31 cellular contexts compared by ENCODE assay signal in genomic region chr9:127753148-127753547, GRCh38. TPM values are rescaled to one million over a fixed set of nuclear protein-coding genes. Genes with fewer than 3 reads are reported as not detected.
DNase-seq lines count a peak whose midpoint lies in the region; ATAC-seq, FAIRE-seq and TF ChIP-seq lines count a peak whose summit lies in the region.
"Had no signal": no experiment of that assay in that cellular context is flagged by ENCODE, and none has a peak within 500 bp of the region (broad histone marks: within the 10 kb centered on the region; RNA-seq: fewer than 3 reads in every experiment).

No MANE protein-coding gene starts in this region.

- POLR2A ChIA-PET in K562 (lab: Yijun Ruan, JAX) (interaction anchor here (0.5 to 1.6 kb wide), 2 partner anchors 8 to 1256 kb away, joined by 3 to 6 read pairs; no protein-coding TSS in a partner anchor), A673 (lab: Charles Lee; ENCODE audit: low non-redundant PET) (no interaction called here)

- no peak for DNase-seq in left ventricle myocardium inferior
- DNase-seq in heart right ventricle: no peak
- no peak for DNase-seq in K562 (ENCODE audit: extremely low read depth in 1 of 4, low spot score in 3 of 4)
- no peak for DNase-seq in memory B cell (ENCODE audit: low spot score in 2 of 2)
- DNase-seq in stimulated activated naive B cell treated with anti-CD40 and anti-IgM and Interleukin-4, amounts not matched to agents 10 μg/mL and 1 μg/mL and 100 μg/mL, for 72 hours: no peak
- DNase-seq in activated CD8-positive, alpha-beta memory T cell treated with anti-CD3 and anti-CD28 coated beads, Interleukin-2, amount 50 U/mL, for 4 hours: no peak
- DNase-seq in OCI-M1 (lab: John Stamatoyannopoulos, UW): no peak
- DNase-seq in A673 (ENCODE audit: low spot score): no peak
- DNase-seq: activated CD4-positive, alpha-beta T cell treated with anti-CD3 and anti-CD28 coated beads for 1 hour; activated gamma-delta T cell; activated T-cell treated with anti-CD3 and anti-CD28 coated beads for 4 hours; DND-41; esophagus squamous epithelium; foreskin keratinocyte; GF-D8; heart left ventricle; IMR-90; left cardiac atrium; mucosa of descending colon; NCI-H1436 treated with DMSO at 0.1 percent for 48 hours; NCI-H446; NCI-H774; SIG-M5; stimulated activated CD4-positive, alpha-beta T cell treated with anti-CD3 and anti-CD28 coated beads, Interleukin-12 subunit alpha, Interleukin-12 subunit beta, amount 100 ng/mL, for 4 hours; stimulated activated CD4-positive, alpha-beta T cell treated with anti-CD3 and anti-CD28 coated beads, Interleukin-2, amount 100 ng/mL, for 48 hours; transverse colon had no signal

- peak overlapping the region; percentile 59 for H3K4me3 ChIP-seq in left ventricle myocardium inferior
- H3K4me3 ChIP-seq in heart right ventricle: no peak overlapping the region
- no peak overlapping the region for H3K4me3 ChIP-seq in K562
- no peak overlapping the region for H3K4me3 ChIP-seq in A673 (ENCODE audit: low read depth, low read length, poor library complexity, severe bottlenecking)
- H3K4me3 ChIP-seq: esophagus squamous epithelium, mucosa of descending colon, transverse colon had no signal

- peaks cover 6% of the 10 kb centered on the region for H3K4me1 Mint-ChIP-seq in memory B cell
- H3K4me1 Mint-ChIP-seq in stimulated activated naive B cell treated with anti-CD40 and anti-IgM and Interleukin-4, amounts not matched to agents 10 μg/mL and 1 μg/mL and 100 μg/mL, for 72 hours: peaks cover 7 to 16% of the 10 kb centered on the region in 2 donors

- no peak overlapping the region for H3K4me3 Mint-ChIP-seq in memory B cell
- H3K4me3 Mint-ChIP-seq in stimulated activated naive B cell treated with anti-CD40 and anti-IgM and Interleukin-4, amounts not matched to agents 10 μg/mL and 1 μg/mL and 100 μg/mL, for 72 hours: no peak overlapping the region
- H3K4me3 Mint-ChIP-seq: dendritic cell treated with granulocyte-macrophage colony-stimulating factor and Interleukin-4, amounts not matched to agents 40 ng/mL and 50 ng/mL, for 4 days had no signal

- 72 to 82% methylated on average over 8 of the region's 8 CpGs for WGBS in heart right ventricle, 2 donors
- 8% methylated on average over 8 of the region's 8 CpGs for WGBS in K562 (ENCODE audit: insufficient coverage, low coverage, missing lambda C conversion rate)

- no peaks in the 10 kb centered on the region for H3K27me3 Mint-ChIP-seq in memory B cell
- H3K27me3 Mint-ChIP-seq in stimulated activated naive B cell treated with anti-CD40 and anti-IgM and Interleukin-4, amounts not matched to agents 10 μg/mL and 1 μg/mL and 100 μg/mL, for 72 hours: no peaks in the 10 kb centered on the region
- H3K27me3 Mint-ChIP-seq: dendritic cell treated with granulocyte-macrophage colony-stimulating factor and Interleukin-4, amounts not matched to agents 40 ng/mL and 50 ng/mL, for 4 days had no signal

- no peak overlapping the region for H2AFZ ChIP-seq in K562 (ENCODE audit: low read depth, low read length)

- H3K4me1 ChIP-seq in left ventricle myocardium inferior: peaks cover 73% of the 10 kb centered on the region
- H3K4me1 ChIP-seq in heart right ventricle: peaks cover 5 to 64% (median 17%) of the 10 kb centered on the region in 9 donors
- H3K4me1 ChIP-seq in K562 (replicated peaks in 1 of 2; ENCODE audit: control insufficient read depth in 2 of 2, insufficient read depth in 2 of 2, low read length in 2 of 2): peaks cover 0 to 22% of the 10 kb centered on the region in 2 experiments; a peak in 2 of 5 replicates
- H3K4me1 ChIP-seq in A673 (ENCODE audit: insufficient read depth, low read length, poor library complexity, severe bottlenecking): peaks cover 3% of the 10 kb centered on the region
- H3K4me1 ChIP-seq: foreskin keratinocyte had no signal

- in situ Hi-C loops in K562 (cut with MboI): loop anchor here (25.0 kb wide), 1 partner anchor 609 kb away; the partner anchor contains the start of gene URM1

- intact Hi-C loops in left ventricle myocardium inferior (cut with micrococcal nuclease) (no loop called here), heart right ventricle (cut with DNase I) (no loop called here), K562 (cut with micrococcal nuclease) (no loop called here), A673 (cut with micrococcal nuclease; ENCODE audit: unreplicated experiment) (no loop called here)

- no peak for TF ChIP-seq EP300 in K562 (IDR thresholded peaks at IDR 0.05; ENCODE audit: low read length)

- no peak for TF ChIP-seq RAD21 in K562 (CRISPR knock-in tag; conservative IDR thresholded peaks at IDR 0.05 in 1 of 2, IDR thresholded peaks at IDR 0.05 in 1 of 2)

- no peak overlapping the region for H3K9ac ChIP-seq in K562 (ENCODE audit: insufficient read depth in 1 of 2, low read depth in 2 of 2, low read length in 2 of 2)

- CTCF ChIA-PET in K562 (lab: Yijun Ruan, JAX; ENCODE audit: low intra/inter-chr PET ratio): no interaction called here
- CTCF ChIA-PET in A673 (lab: Charles Lee): no interaction called here

- H4K20me1 ChIP-seq in K562 (replicated peaks; ENCODE audit: control insufficient read depth, insufficient read depth, low read length): peaks cover 23% of the 10 kb centered on the region

- peaks cover 12% of the 10 kb centered on the region for H3K36me3 Mint-ChIP-seq in memory B cell
- peaks cover 37 to 47% of the 10 kb centered on the region in 2 donors for H3K36me3 Mint-ChIP-seq in stimulated activated naive B cell treated with anti-CD40 and anti-IgM and Interleukin-4, amounts not matched to agents 10 μg/mL and 1 μg/mL and 100 μg/mL, for 72 hours

- peak overlapping the region; percentile 6 for H3K27ac Mint-ChIP-seq in memory B cell
- peak overlapping the region; percentile 42 for H3K27ac Mint-ChIP-seq in stimulated activated naive B cell treated with anti-CD40 and anti-IgM and Interleukin-4, amounts not matched to agents 10 μg/mL and 1 μg/mL and 100 μg/mL, for 72 hours
- H3K27ac Mint-ChIP-seq: dendritic cell treated with granulocyte-macrophage colony-stimulating factor and Interleukin-4, amounts not matched to agents 40 ng/mL and 50 ng/mL, for 4 days; progenitor cell of endocrine pancreas had no signal

- no peak for TF ChIP-seq POLR2A in K562 (conservative IDR thresholded peaks at IDR 0.05)

- no peak for TF ChIP-seq CTCF in left ventricle myocardium inferior (IDR thresholded peaks at IDR 0.05; ENCODE audit: borderline replicate concordance)
- TF ChIP-seq CTCF in heart right ventricle (IDR thresholded peaks at IDR 0.05): no peak
- TF ChIP-seq CTCF in K562 (IDR thresholded peaks at IDR 0.05 in 2 of 3, conservative IDR thresholded peaks at IDR 0.05 in 1 of 3; ENCODE audit: insufficient read depth in 2 of 3, low read depth in 1 of 3, low read length in 3 of 3): no peak
- TF ChIP-seq CTCF in A673 (conservative IDR thresholded peaks at IDR 0.05; ENCODE audit: low read depth, low read length): no peak

- ATAC-seq in heart right ventricle (no peak), K562 (no peak), memory B cell (ENCODE audit: low read depth) (no peak)
- no peak for ATAC-seq in stimulated activated naive B cell treated with anti-CD40 and anti-IgM and Interleukin-4, amounts not matched to agents 10 μg/mL and 1 μg/mL and 100 μg/mL, for 72 hours (replicated peaks)
- ATAC-seq: foreskin keratinocyte, heart left ventricle, sciatic nerve had no signal

- H3K9me3 Mint-ChIP-seq in memory B cell: no peaks in the 10 kb centered on the region
- H3K9me3 Mint-ChIP-seq in stimulated activated naive B cell treated with anti-CD40 and anti-IgM and Interleukin-4, amounts not matched to agents 10 μg/mL and 1 μg/mL and 100 μg/mL, for 72 hours: no peaks in the 10 kb centered on the region
- H3K9me3 Mint-ChIP-seq: dendritic cell treated with granulocyte-macrophage colony-stimulating factor and Interleukin-4, amounts not matched to agents 40 ng/mL and 50 ng/mL, for 4 days had no signal

- BruUV-seq in K562 (replicated peaks; lab: Mats Ljungman, UMichigan): no TSS peak
- no TSS peak for BruUV-seq in A673 (replicated peaks; lab: Mats Ljungman, UMichigan)

- no peak for FAIRE-seq in K562 (lab: Jason Lieb, UNC)

- H3K27ac ChIP-seq in left ventricle myocardium inferior (replicated peaks): peak overlapping the region; percentile 93
- peak overlapping the region in 2 of 10 donors; percentile 80 to 84 for H3K27ac ChIP-seq in heart right ventricle
- no peak overlapping the region for H3K27ac ChIP-seq in K562 (ENCODE audit: extremely low read depth, low read depth, low read length)
- no peak overlapping the region for H3K27ac ChIP-seq in A673 (ENCODE audit: low read depth, low read length, poor library complexity, severe bottlenecking)
- H3K27ac ChIP-seq: esophagus squamous epithelium, foreskin keratinocyte, neutrophil, transverse colon had no signal

- H3K9me1 ChIP-seq in K562 (ENCODE audit: control insufficient read depth, insufficient read depth, low read length): no peaks in the 10 kb centered on the region

- H3K4me2 ChIP-seq in K562 (ENCODE audit: insufficient read depth, low read length): no peak overlapping the region

- H3K79me2 ChIP-seq in K562 (ENCODE audit: control insufficient read depth, insufficient read depth, low read length): no peaks in the 10 kb centered on the region

- peaks cover 54% of the 10 kb centered on the region for H3K27me3 ChIP-seq in left ventricle myocardium inferior (ENCODE audit: low read depth)
- H3K27me3 ChIP-seq in heart right ventricle: peaks cover 0 to 40% (median 27%) of the 10 kb centered on the region in 7 donors
- H3K27me3 ChIP-seq in K562 (ENCODE audit: control insufficient read depth in 2 of 2, insufficient read depth in 2 of 2, low read length in 2 of 2): peaks cover 3 to 46% of the 10 kb centered on the region in 2 experiments; a peak in 3 of 5 replicates
- H3K27me3 ChIP-seq in A673 (replicated peaks; ENCODE audit: insufficient read depth, low read depth, low read length, poor library complexity): peaks cover 52% of the 10 kb centered on the region
- H3K27me3 ChIP-seq: neutrophil had no signal

- H3K36me3 ChIP-seq in left ventricle myocardium inferior (peaks cover 31% of the 10 kb centered on the region), heart right ventricle (peaks cover 0 to 74% (median 28%) of the 10 kb centered on the region in 9 donors), K562 (ENCODE audit: control insufficient read depth, insufficient read depth, low read length) (no peaks in the 10 kb centered on the region), A673 (ENCODE audit: insufficient read depth, low read length, poor library complexity, severe bottlenecking) (no peaks in the 10 kb centered on the region)
- H3K36me3 ChIP-seq: transverse colon had no signal

- H3K9me3 ChIP-seq in left ventricle myocardium inferior (replicated peaks): no peaks in the 10 kb centered on the region
- no peaks in the 10 kb centered on the region for H3K9me3 ChIP-seq in heart right ventricle
- H3K9me3 ChIP-seq in K562 (replicated peaks; ENCODE audit: control insufficient read depth, insufficient read depth, low read depth, low read length): no peaks in the 10 kb centered on the region
- no peaks in the 10 kb centered on the region for H3K9me3 ChIP-seq in A673 (ENCODE audit: low read depth, low read length, poor library complexity, severe bottlenecking)
- H3K9me3 ChIP-seq: esophagus squamous epithelium, heart left ventricle, mucosa of descending colon, neutrophil, transverse colon had no signal

RNA-seq across cellular contexts. Expression of gene TOR2A, which starts 18.1 kb away (rescaled TPM):
- 2.3 TPM for total RNA-seq in left ventricle myocardium inferior
- 1 to 10 TPM; 1.5 to 6.3 (median 2.2) TPM for total RNA-seq in heart right ventricle
- 1 to 10 TPM; 6.9 to 7.6 TPM for polyA plus RNA-seq in heart right ventricle
- total RNA-seq in K562 (2011; cell fraction: chromatin; rRNA removed; ENCODE audit: low replicate concordance): 7.9 and 25.4 TPM in 2 replicates
- total RNA-seq in K562 (2011; cell fraction: nucleolus; rRNA removed): 33.0 and 44.0 TPM in 2 replicates
- 22.6 and 27.5 TPM in 2 replicates for total RNA-seq in K562 (2011; cell fraction: nucleoplasm; rRNA removed)
- 21.3 and 23.5 TPM in 2 replicates for total RNA-seq in K562 (2014; rRNA removed)
- total RNA-seq in K562 (2014; rRNA removed; fragmentation: Illumina TruSeq; extraction: Trizol): 3.0 and 3.7 TPM in 2 replicates
- total RNA-seq in K562 (2015; rRNA removed; fragmentation: Illumina TruSeq; extraction: Trizol): 11.1 and 12.0 TPM in 2 replicates
- 25.9 and 28.3 TPM in 2 replicates for total RNA-seq in K562 (2021)
- 8.4 and 15.0 TPM in 2 replicates for polyA plus RNA-seq in K562 (2011; rRNA removed)
- 20.5 and 35.0 TPM in 2 replicates for polyA plus RNA-seq in K562 (2011; cell fraction: cytosol; rRNA removed)
- polyA plus RNA-seq in K562 (2011; cell fraction: nucleus; rRNA removed): 34.3 and 45.7 TPM in 2 replicates
- 20.6 and 50.6 TPM in 2 replicates for polyA plus RNA-seq in K562 (2012)
- polyA plus RNA-seq in K562 (2014; fragmentation: Illumina TruSeq; extraction: Trizol): 15.7 and 22.6 TPM in 2 replicates
- polyA plus RNA-seq in K562 (2014; fragmentation: Nextera tagmentation; extraction: Ambion mirVana): 1 to 10 TPM in 1 of 2 experiments, under 1 TPM in 1; 0.80 to 1.1 TPM
- 22.5 and 27.2 TPM in 2 replicates for polyA plus RNA-seq in K562 (2014; rRNA removed)
- polyA minus RNA-seq in K562 (2011; rRNA and poly(A)+ RNA removed): 2.8 and 3.6 TPM in 2 replicates
- 11.3 and 18.2 TPM in 2 replicates for polyA minus RNA-seq in K562 (2011; cell fraction: cytosol; rRNA and poly(A)+ RNA removed)
- 12.5 and 19.1 TPM in 2 replicates for polyA minus RNA-seq in K562 (2011; cell fraction: nucleus; rRNA and poly(A)+ RNA removed)
- total RNA-seq in A673 (2021): 9.1 and 9.2 TPM in 2 replicates

RNA-seq across cellular contexts. Expression of gene SH2D3C, which starts 25.3 kb away (rescaled TPM):
- total RNA-seq in left ventricle myocardium inferior (18.2 TPM), heart right ventricle (10 to 100 TPM; 10.9 to 26.0 (median 17.7) TPM), K562 (2014; rRNA removed) (0.29 and 1.2 TPM in 2 replicates), K562 (2014; rRNA removed; fragmentation: Illumina TruSeq; extraction: Trizol) (0.11 and 0.19 TPM in 2 replicates), K562 (2015; rRNA removed; fragmentation: Illumina TruSeq; extraction: Trizol) (0.29 and 0.34 TPM in 2 replicates), K562 (2021) (0.83 and 0.89 TPM in 2 replicates), A673 (2021) (not detected in 2 replicates)
- polyA plus RNA-seq in heart right ventricle (10 to 100 TPM; 30.1 to 36.7 TPM), K562 (2011; rRNA removed) (0.22 and 1.3 TPM in 2 replicates), K562 (2014; fragmentation: Illumina TruSeq; extraction: Trizol) (0.19 and 0.29 TPM in 2 replicates), K562 (2014; fragmentation: Nextera tagmentation; extraction: Ambion mirVana) (under 1 TPM in 1 of 2 experiments, not detected in 1; 0.03 TPM), K562 (2014; rRNA removed) (0.21 and 0.38 TPM in 2 replicates)
- 0.77 and 4.1 TPM in 2 replicates for total RNA-seq in K562 (2011; cell fraction: chromatin; rRNA removed; ENCODE audit: low replicate concordance)
- total RNA-seq in K562 (2011; cell fraction: nucleolus; rRNA removed): 0.92 and 1.2 TPM in 2 replicates
- 0.88 and 1.3 TPM in 2 replicates for total RNA-seq in K562 (2011; cell fraction: nucleoplasm; rRNA removed)
- polyA plus RNA-seq in K562 (2011; cell fraction: cytosol; rRNA removed): 0.86 and 1.3 TPM in 2 replicates
- 1.5 TPM in 2 replicates for polyA plus RNA-seq in K562 (2011; cell fraction: nucleus; rRNA removed)
- 1.2 and 2.2 TPM in 2 replicates for polyA plus RNA-seq in K562 (2012)
- polyA minus RNA-seq in K562 (2011; rRNA and poly(A)+ RNA removed): 0.42 and 0.46 TPM in 2 replicates
- 2.4 TPM in 1 of 2 replicates, not detected in the other for polyA minus RNA-seq in K562 (2011; cell fraction: cytosol; rRNA and poly(A)+ RNA removed)
- polyA minus RNA-seq in K562 (2011; cell fraction: nucleus; rRNA and poly(A)+ RNA removed): 0.94 and 1.00 TPM in 2 replicates

RNA-seq across cellular contexts. Expression of gene CDK9, which starts 32.7 kb away (rescaled TPM):
- 46.4 TPM for total RNA-seq in left ventricle myocardium inferior
- total RNA-seq in heart right ventricle: 10 to 100 TPM; 30.9 to 59.0 (median 44.1) TPM
- 10 to 100 TPM; 32.5 to 47.7 TPM for polyA plus RNA-seq in heart right ventricle
- total RNA-seq in K562 (2011; cell fraction: chromatin; rRNA removed; ENCODE audit: low replicate concordance): 56.0 and 127 TPM in 2 replicates
- 76.7 and 85.9 TPM in 2 replicates for total RNA-seq in K562 (2011; cell fraction: nucleolus; rRNA removed)
- 52.5 and 57.5 TPM in 2 replicates for total RNA-seq in K562 (2011; cell fraction: nucleoplasm; rRNA removed)
- 33.0 and 36.7 TPM in 2 replicates for total RNA-seq in K562 (2014; rRNA removed)
- total RNA-seq in K562 (2014; rRNA removed; fragmentation: Illumina TruSeq; extraction: Trizol): 27.5 and 27.9 TPM in 2 replicates
- 28.1 and 29.8 TPM in 2 replicates for total RNA-seq in K562 (2015; rRNA removed; fragmentation: Illumina TruSeq; extraction: Trizol)
- 75.2 and 78.6 TPM in 2 replicates for total RNA-seq in K562 (2021)
- 44.6 and 51.9 TPM in 2 replicates for polyA plus RNA-seq in K562 (2011; rRNA removed)
- polyA plus RNA-seq in K562 (2011; cell fraction: cytosol; rRNA removed): 44.4 and 58.1 TPM in 2 replicates
- 121 and 155 TPM in 2 replicates for polyA plus RNA-seq in K562 (2011; cell fraction: nucleus; rRNA removed)
- polyA plus RNA-seq in K562 (2012): 52.1 and 60.8 TPM in 2 replicates
- polyA plus RNA-seq in K562 (2014; fragmentation: Illumina TruSeq; extraction: Trizol): 54.1 and 60.5 TPM in 2 replicates
- polyA plus RNA-seq in K562 (2014; fragmentation: Nextera tagmentation; extraction: Ambion mirVana): 1 to 10 TPM; 4.2 to 5.0 TPM
- polyA plus RNA-seq in K562 (2014; rRNA removed): 34.7 and 42.6 TPM in 2 replicates
- 45.5 and 76.0 TPM in 2 replicates for polyA minus RNA-seq in K562 (2011; rRNA and poly(A)+ RNA removed)
- 25.9 and 42.3 TPM in 2 replicates for polyA minus RNA-seq in K562 (2011; cell fraction: cytosol; rRNA and poly(A)+ RNA removed)
- 31.0 and 33.8 TPM in 2 replicates for polyA minus RNA-seq in K562 (2011; cell fraction: nucleus; rRNA and poly(A)+ RNA removed)
- total RNA-seq in A673 (2021): 68.0 and 77.7 TPM in 2 replicates

RNA-seq across cellular contexts. Expression of gene TTC16, which starts 37.3 kb away (rescaled TPM):
- total RNA-seq in left ventricle myocardium inferior (0.25 TPM), heart right ventricle (under 1 TPM in 9 of 10 donors, not detected in 1; 0.04 to 0.61 (median 0.32) TPM), K562 (2014; rRNA removed) (not detected in 2 replicates), K562 (2014; rRNA removed; fragmentation: Illumina TruSeq; extraction: Trizol) (not detected in 2 replicates), K562 (2015; rRNA removed; fragmentation: Illumina TruSeq; extraction: Trizol) (not detected in 2 replicates), K562 (2021) (not detected in 2 replicates), A673 (2021) (not detected in 2 replicates)
- polyA plus RNA-seq in heart right ventricle (1 to 10 TPM in 1 of 2 donors, under 1 TPM in 1; 0.04 to 1.4 TPM), K562 (2011; rRNA removed) (not detected in 2 replicates), K562 (2014; fragmentation: Illumina TruSeq; extraction: Trizol) (not detected in 2 replicates), K562 (2014; fragmentation: Nextera tagmentation; extraction: Ambion mirVana) (not detected), K562 (2014; rRNA removed) (0.11 TPM in 1 of 2 replicates, not detected in the other)
- not detected in 2 replicates for total RNA-seq in K562 (2011; cell fraction: chromatin; rRNA removed; ENCODE audit: low replicate concordance)
- total RNA-seq in K562 (2011; cell fraction: nucleolus; rRNA removed): not detected in 2 replicates
- not detected in 2 replicates for total RNA-seq in K562 (2011; cell fraction: nucleoplasm; rRNA removed)
- polyA plus RNA-seq in K562 (2011; cell fraction: cytosol; rRNA removed): not detected in 2 replicates
- 0.03 and 0.04 TPM in 2 replicates for polyA plus RNA-seq in K562 (2011; cell fraction: nucleus; rRNA removed)
- not detected in 2 replicates for polyA plus RNA-seq in K562 (2012)
- not detected in 2 replicates for polyA minus RNA-seq in K562 (2011; rRNA and poly(A)+ RNA removed)
- polyA minus RNA-seq in K562 (2011; cell fraction: cytosol; rRNA and poly(A)+ RNA removed): not detected in 2 replicates
- polyA minus RNA-seq in K562 (2011; cell fraction: nucleus; rRNA and poly(A)+ RNA removed): not detected in 2 replicates
- total RNA-seq: foreskin keratinocyte, IMR-90, lung microvascular endothelial cell, transverse colon had no signal
- polyA plus RNA-seq: foreskin keratinocyte had no signal

RNA-seq across cellular contexts. Expression of gene PTRH1, which starts 37.7 kb away (rescaled TPM):
- total RNA-seq in left ventricle myocardium inferior (13.9 TPM), heart right ventricle (10 to 100 TPM in 8 of 10 donors, 1 to 10 TPM in 2; 8.1 to 14.1 (median 11.5) TPM), K562 (2014; rRNA removed) (43.1 and 54.3 TPM in 2 replicates), K562 (2014; rRNA removed; fragmentation: Illumina TruSeq; extraction: Trizol) (1.1 and 1.8 TPM in 2 replicates), K562 (2015; rRNA removed; fragmentation: Illumina TruSeq; extraction: Trizol) (7.4 and 8.0 TPM in 2 replicates), K562 (2021) (21.1 and 21.6 TPM in 2 replicates), A673 (2021) (9.3 and 10.7 TPM in 2 replicates)
- polyA plus RNA-seq in heart right ventricle (10 to 100 TPM; 10.8 to 47.0 TPM), K562 (2011; rRNA removed) (5.7 and 8.1 TPM in 2 replicates), K562 (2014; fragmentation: Illumina TruSeq; extraction: Trizol) (3.1 and 6.7 TPM in 2 replicates), K562 (2014; fragmentation: Nextera tagmentation; extraction: Ambion mirVana) (1 to 10 TPM in 1 of 2 experiments, under 1 TPM in 1; 0.63 to 1.0 TPM), K562 (2014; rRNA removed) (28.2 and 44.3 TPM in 2 replicates)
- total RNA-seq in K562 (2011; cell fraction: chromatin; rRNA removed; ENCODE audit: low replicate concordance): 4.6 and 11.9 TPM in 2 replicates
- 19.0 and 19.2 TPM in 2 replicates for total RNA-seq in K562 (2011; cell fraction: nucleolus; rRNA removed)
- total RNA-seq in K562 (2011; cell fraction: nucleoplasm; rRNA removed): 7.1 and 7.3 TPM in 2 replicates
- 12.2 and 34.1 TPM in 2 replicates for polyA plus RNA-seq in K562 (2011; cell fraction: cytosol; rRNA removed)
- polyA plus RNA-seq in K562 (2011; cell fraction: nucleus; rRNA removed): 7.6 and 15.8 TPM in 2 replicates
- polyA plus RNA-seq in K562 (2012): 12.2 and 19.2 TPM in 2 replicates
- polyA minus RNA-seq in K562 (2011; rRNA and poly(A)+ RNA removed): 1.0 and 1.1 TPM in 2 replicates
- polyA minus RNA-seq in K562 (2011; cell fraction: cytosol; rRNA and poly(A)+ RNA removed): 3.9 and 5.4 TPM in 2 replicates
- polyA minus RNA-seq in K562 (2011; cell fraction: nucleus; rRNA and poly(A)+ RNA removed): 4.1 and 6.2 TPM in 2 replicates
